In genomic region chr22:16565585-16566420, GRCh38 we compare ENCODE assay signal across 6 cellular contexts. TPM values are rescaled to one million over a fixed set of nuclear protein-coding genes. Genes with fewer than 3 reads are reported as not detected.
"Had no signal": no experiment of that assay in that cellular context is flagged by ENCODE, and none has a peak within 500 bp of the region (broad histone marks: within the 10 kb centered on the region; RNA-seq: fewer than 3 reads in every experiment).

No MANE protein-coding gene starts in this region.

RNA-seq across cellular contexts. Expression of gene CCT8L2, which starts 26.8 kb away (rescaled TPM):
- total RNA-seq: M059J, PC-3, Peyer's patch, Right ventricle myocardium inferior, SJCRH30, SK-MEL-5 had no signal
